In the genomic region with DNA sequence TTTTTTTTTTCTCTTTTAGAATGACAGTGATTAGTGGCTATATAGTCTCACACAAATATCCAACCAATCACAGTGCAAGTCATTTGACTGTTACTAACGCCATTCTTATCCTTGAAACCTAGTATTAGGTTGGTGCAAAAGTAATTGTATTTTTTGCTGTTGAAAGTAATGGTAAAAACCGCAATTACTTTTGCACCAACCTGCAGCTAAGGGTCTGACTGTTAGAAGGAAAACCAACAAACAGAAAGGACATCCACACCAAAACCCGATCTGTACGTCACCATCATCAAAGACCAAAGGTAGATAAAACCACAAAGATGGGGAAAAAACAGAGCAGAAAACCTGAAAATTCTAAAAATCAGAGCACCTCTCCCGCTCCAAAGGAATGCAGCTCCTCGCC, we compare ENCODE assay signal across 6 cellular contexts. TPM values are rescaled to one million over a fixed set of nuclear protein-coding genes. Genes with fewer than 3 reads are reported as not detected.
"Had no signal": no experiment of that assay in that cellular context is flagged by ENCODE, and none has a peak within 500 bp of the region (broad histone marks: within the 10 kb centered on the region; RNA-seq: fewer than 3 reads in every experiment).

No MANE protein-coding gene starts in this region.

RNA-seq across cellular contexts. Expression of a gene that starts 27.2 kb away (rescaled TPM):
- total RNA-seq: subcutaneous adipose tissue, suprapubic skin, thoracic aorta, thyroid gland, upper lobe of right lung had no signal
- polyA plus RNA-seq: thymus had no signal
